In genomic region chr6:30764490-30765043, GRCh38 we compare ENCODE assay signal across 6 cellular contexts. TPM values are rescaled to one million over a fixed set of nuclear protein-coding genes. Genes with fewer than 3 reads are reported as not detected.
DNase-seq lines count a peak whose midpoint lies in the region; ATAC-seq and TF ChIP-seq lines count a peak whose summit lies in the region.
"Not testable (repeated sequence)": the region's sequence is repeated elsewhere in the genome, so short reads cannot be mapped to it uniquely, and the experiment has no call there.

No MANE protein-coding gene starts in this region.

- H3K27ac Mint-ChIP-seq in HFFc6: peak overlapping the region; percentile 70
- H3K27ac Mint-ChIP-seq in activated CD8-positive, alpha-beta T cell treated with anti-CD3 and anti-CD28 coated beads for 36 hours: peak overlapping the region; percentile 85
- peak overlapping the region; percentile 90 for H3K27ac Mint-ChIP-seq in neural crest cell (ENCODE audit: unreplicated experiment)
- H3K27ac Mint-ChIP-seq in type B pancreatic cell: peak overlapping the region; percentile 77

- not testable (repeated sequence) for H3K4me1 ChIP-seq in breast epithelium
- H3K4me1 ChIP-seq in right atrium auricular region: peaks cover 3 to 53% of the 10 kb centered on the region in 2 donors

- POLR2A ChIA-PET in activated CD8-positive, alpha-beta T cell treated with anti-CD3 and anti-CD28 coated beads for 36 hours (lab: Charles Lee): interaction anchor here (1.1 to 11.6 kb wide), 5 partner anchors 9 to 55 kb away, joined by 3 to 198 read pairs (median 6); partner anchors contain the start of genes FLOT1 and IER3

- CTCF ChIA-PET in activated CD8-positive, alpha-beta T cell treated with anti-CD3 and anti-CD28 coated beads for 36 hours (lab: Charles Lee): interaction anchor here (1.3 to 2.5 kb wide), 3 partner anchors 33 to 63 kb away, joined by 6 to 8 read pairs (median 7); no protein-coding TSS in a partner anchor

- H3K4me1 Mint-ChIP-seq in HFFc6 (ENCODE audit: low read depth) (peaks cover 82% of the 10 kb centered on the region), neural crest cell (peaks cover 52% of the 10 kb centered on the region), type B pancreatic cell (ENCODE audit: unreplicated experiment) (peaks cover 51% of the 10 kb centered on the region)
- peaks cover 72% of the 10 kb centered on the region for H3K4me1 Mint-ChIP-seq in activated CD8-positive, alpha-beta T cell treated with anti-CD3 and anti-CD28 coated beads for 36 hours (ENCODE audit: low read depth)

- intact Hi-C loops in activated CD8-positive, alpha-beta T cell treated with anti-CD3 and anti-CD28 coated beads for 36 hours (cut with micrococcal nuclease): not testable (repeated sequence)
- intact Hi-C loops in breast epithelium (cut with DNase I; ENCODE audit: low total_unique reads): loop anchor here (10.0 kb wide), 1 partner anchor 50 kb away; no protein-coding TSS in a partner anchor

- H3K36me3 Mint-ChIP-seq in HFFc6 (ENCODE audit: low read depth); neural crest cell (ENCODE audit: low read depth); type B pancreatic cell: not testable (repeated sequence)
- H3K36me3 Mint-ChIP-seq in activated CD8-positive, alpha-beta T cell treated with anti-CD3 and anti-CD28 coated beads for 36 hours (ENCODE audit: low read depth): peaks cover 11% of the 10 kb centered on the region

- TF ChIP-seq CTCF in HFFc6 (IDR thresholded peaks at IDR 0.05); activated CD8-positive, alpha-beta T cell treated with anti-CD3 and anti-CD28 coated beads for 36 hours (IDR thresholded peaks at IDR 0.05); breast epithelium (IDR thresholded peaks at IDR 0.05); right atrium auricular region (IDR thresholded peaks at IDR 0.05); type B pancreatic cell (conservative IDR thresholded peaks at IDR 0.05): not testable (repeated sequence)
- peak; percentile 6 for TF ChIP-seq CTCF in neural crest cell (conservative IDR thresholded peaks at IDR 0.05)

- H3K27ac ChIP-seq in breast epithelium (peak overlapping the region; percentile 89 to 92), right atrium auricular region (peak overlapping the region; percentile 37 to 88)

- not testable (repeated sequence) for H3K9me3 ChIP-seq in breast epithelium, right atrium auricular region

- H3K4me3 Mint-ChIP-seq in HFFc6 (0 out of 2 replicates have a peak overlapping the region, but pooled peaks have one; percentile 4), neural crest cell (peak overlapping the region; percentile 41), type B pancreatic cell (peak overlapping the region; percentile 57)
- H3K4me3 Mint-ChIP-seq in activated CD8-positive, alpha-beta T cell treated with anti-CD3 and anti-CD28 coated beads for 36 hours: peak overlapping the region; percentile 15

- not testable (repeated sequence) for H3K36me3 ChIP-seq in breast epithelium, right atrium auricular region

- ATAC-seq in activated CD8-positive, alpha-beta T cell treated with anti-CD3 and anti-CD28 coated beads for 36 hours: not testable (repeated sequence)

- H3K27me3 ChIP-seq in breast epithelium, right atrium auricular region: not testable (repeated sequence)

- H3K9me3 Mint-ChIP-seq in HFFc6; activated CD8-positive, alpha-beta T cell treated with anti-CD3 and anti-CD28 coated beads for 36 hours; neural crest cell; type B pancreatic cell: not testable (repeated sequence)

- not testable (repeated sequence) for H3K4me3 ChIP-seq in breast epithelium, right atrium auricular region

- not testable (repeated sequence) for TF ChIP-seq POLR2A in breast epithelium (IDR thresholded peaks at IDR 0.05)

- H3K27me3 Mint-ChIP-seq in HFFc6 (ENCODE audit: insufficient read depth); activated CD8-positive, alpha-beta T cell treated with anti-CD3 and anti-CD28 coated beads for 36 hours; neural crest cell (ENCODE audit: low read depth); type B pancreatic cell: not testable (repeated sequence)

- DNase-seq in HFFc6; activated CD8-positive, alpha-beta T cell treated with anti-CD3 and anti-CD28 coated beads for 36 hours; breast epithelium (ENCODE audit: low spot score in 2 of 2); right atrium auricular region (ENCODE audit: low spot score); neural crest cell (ENCODE audit: low read depth, low spot score); type B pancreatic cell (ENCODE audit: extremely low spot score, unreplicated experiment): not testable (repeated sequence)

RNA-seq across cellular contexts. Expression of gene IER3, which starts 20.2 kb away (rescaled TPM):
- total RNA-seq in HFFc6 (2021; fragmentation: NEBNext Ultra II Directional; extraction: Animal tissue kit (Norgen Biotek cat#: 25700)): 10 to 100 TPM; 38.1 to 62.4 (median 60.2) TPM
- 100 to 1,000 TPM; 375 to 386 TPM for total RNA-seq in activated CD8-positive, alpha-beta T cell treated with anti-CD3 and anti-CD28 coated beads for 36 hours
- total RNA-seq in breast epithelium (10 to 100 TPM in 2 of 3 donors, 1 to 10 TPM in 1; 7.7 to 64.1 (median 20.0) TPM), right atrium auricular region (100 to 1,000 TPM in 1 of 2 donors, 10 to 100 TPM in 1; 43.6 to 144 TPM), neural crest cell (4.8 and 6.3 TPM in 2 replicates), type B pancreatic cell (ENCODE audit: low replicate concordance) (24.3 and 40.1 TPM in 2 replicates)

RNA-seq across cellular contexts. Expression of gene FLOT1, which starts 22.1 kb away (rescaled TPM):
- 100 to 1,000 TPM; 218 to 286 (median 236) TPM for total RNA-seq in HFFc6 (2021; fragmentation: NEBNext Ultra II Directional; extraction: Animal tissue kit (Norgen Biotek cat#: 25700))
- 100 to 1,000 TPM; 135 TPM for total RNA-seq in activated CD8-positive, alpha-beta T cell treated with anti-CD3 and anti-CD28 coated beads for 36 hours
- total RNA-seq in breast epithelium: 100 to 1,000 TPM in 2 of 3 donors, 10 to 100 TPM in 1; 80.5 to 171 (median 142) TPM
- total RNA-seq in right atrium auricular region: 100 to 1,000 TPM; 157 to 167 TPM
- total RNA-seq in neural crest cell: 100 and 106 TPM in 2 replicates
- total RNA-seq in type B pancreatic cell (ENCODE audit: low replicate concordance): 72.9 and 94.8 TPM in 2 replicates

RNA-seq across cellular contexts. Expression of gene TUBB, which starts 44.4 kb away (rescaled TPM):
- 1,000 to 10,000 TPM; 1,052 to 1,712 (median 1,589) TPM for total RNA-seq in HFFc6 (2021; fragmentation: NEBNext Ultra II Directional; extraction: Animal tissue kit (Norgen Biotek cat#: 25700))
- 1,000 to 10,000 TPM; 1,556 to 1,579 TPM for total RNA-seq in activated CD8-positive, alpha-beta T cell treated with anti-CD3 and anti-CD28 coated beads for 36 hours
- 100 to 1,000 TPM; 189 to 269 (median 212) TPM for total RNA-seq in breast epithelium
- total RNA-seq in right atrium auricular region: 100 to 1,000 TPM; 121 to 236 TPM
- total RNA-seq in neural crest cell: 1,986 and 2,086 TPM in 2 replicates
- total RNA-seq in type B pancreatic cell (ENCODE audit: low replicate concordance): 560 and 1,225 TPM in 2 replicates

RNA-seq across cellular contexts. Expression of gene MDC1, which starts 47.5 kb away (rescaled TPM):
- 10 to 100 TPM; 18.4 to 31.9 (median 28.1) TPM for total RNA-seq in HFFc6 (2021; fragmentation: NEBNext Ultra II Directional; extraction: Animal tissue kit (Norgen Biotek cat#: 25700))
- 10 to 100 TPM; 80.4 to 90.7 TPM for total RNA-seq in activated CD8-positive, alpha-beta T cell treated with anti-CD3 and anti-CD28 coated beads for 36 hours
- total RNA-seq in breast epithelium (10 to 100 TPM in 2 of 3 donors, 1 to 10 TPM in 1; 8.5 to 14.9 (median 13.4) TPM), right atrium auricular region (10 to 100 TPM in 1 of 2 donors, 1 to 10 TPM in 1; 6.7 to 12.3 TPM), neural crest cell (104 and 107 TPM in 2 replicates), type B pancreatic cell (ENCODE audit: low replicate concordance) (30.1 and 71.3 TPM in 2 replicates)

Comparison
In these comparisons a context has a peak if more than half of its experiments do, and no peak if none do; other contexts are left out.
1. H3K4me3 Mint-ChIP-seq: peak in every context shown above with its lines; median percentile 57 in type B pancreatic cell; 41 in neural crest cell; 15 in activated CD8-positive, alpha-beta T cell treated with anti-CD3 and anti-CD28 coated beads for 36 hours; 4 in HFFc6.